In genomic region chr16:51067352-51067751, GRCh38 we compare ENCODE assay signal across 11 cellular contexts.
"Had no signal": no experiment of that assay in that cellular context is flagged by ENCODE, and none has a peak within 500 bp of the region (broad histone marks: within the 10 kb centered on the region; RNA-seq: fewer than 3 reads in every experiment).

No MANE protein-coding gene starts in this region.

- H3K4me3 ChIP-seq: GM23248, GM23338, HAP-1 had no signal

- FAIRE-seq: H1, H54 had no signal

- H3K36me3 ChIP-seq: HAP-1 had no signal

- H3K4me2 ChIP-seq: GM23338 had no signal

- H3K27ac ChIP-seq: GM23248 had no signal

- DNase-seq: GM23248, GOT3, H7, H9, HCEC 1CT, HFFc6 had no signal

- H2AFZ ChIP-seq: GM23248, GM23338 had no signal

- H3K9me3 ChIP-seq: HAP-1 had no signal

- ATAC-seq: GM23338, HCT116 had no signal

- H3K9ac ChIP-seq: GM23248 had no signal
